In the genomic region with DNA sequence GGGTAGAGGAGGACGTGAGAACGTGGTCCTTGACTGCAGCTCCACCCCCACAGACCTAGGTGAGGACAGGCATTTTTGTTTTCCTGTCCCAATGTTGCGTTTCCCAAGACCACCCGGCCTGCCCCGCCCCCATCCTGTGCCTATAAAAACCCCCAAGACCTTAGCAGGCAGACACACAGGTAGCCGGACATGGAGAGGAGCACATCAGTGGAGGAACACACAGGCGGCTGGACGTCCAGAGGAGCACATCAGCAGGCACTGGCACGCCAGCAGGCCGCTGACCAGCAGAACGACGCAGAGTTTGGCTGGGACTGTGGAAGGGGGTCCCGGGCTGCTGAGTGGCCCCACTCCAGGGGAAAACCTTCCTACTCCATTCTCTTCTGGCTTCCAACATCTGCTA, we compare ENCODE assay signal across 1 cellular context.
TF ChIP-seq lines count a peak whose summit lies in the region.

No MANE protein-coding gene starts in this region.

TF ChIP-seq in GM12878, 131 proteins besides CTCF, POLR2A, EP300 and RAD21:
- TF ChIP-seq, protein P1, sequence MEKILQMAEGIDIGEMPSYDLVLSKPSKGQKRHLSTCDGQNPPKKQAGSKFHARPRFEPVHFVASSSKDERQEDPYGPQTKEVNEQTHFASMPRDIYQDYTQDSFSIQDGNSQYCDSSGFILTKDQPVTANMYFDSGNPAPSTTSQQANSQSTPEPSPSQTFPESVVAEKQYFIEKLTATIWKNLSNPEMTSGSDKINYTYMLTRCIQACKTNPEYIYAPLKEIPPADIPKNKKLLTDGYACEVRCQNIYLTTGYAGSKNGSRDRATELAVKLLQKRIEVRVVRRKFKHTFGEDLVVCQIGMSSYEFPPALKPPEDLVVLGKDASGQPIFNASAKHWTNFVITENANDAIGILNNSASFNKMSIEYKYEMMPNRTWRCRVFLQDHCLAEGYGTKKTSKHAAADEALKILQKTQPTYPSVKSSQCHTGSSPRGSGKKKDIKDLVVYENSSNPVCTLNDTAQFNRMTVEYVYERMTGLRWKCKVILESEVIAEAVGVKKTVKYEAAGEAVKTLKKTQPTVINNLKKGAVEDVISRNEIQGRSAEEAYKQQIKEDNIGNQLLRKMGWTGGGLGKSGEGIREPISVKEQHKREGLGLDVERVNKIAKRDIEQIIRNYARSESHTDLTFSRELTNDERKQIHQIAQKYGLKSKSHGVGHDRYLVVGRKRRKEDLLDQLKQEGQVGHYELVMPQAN (conservative IDR thresholded peaks at IDR 0.05), result no peak
- TF ChIP-seq HDAC6 (IDR thresholded peaks at IDR 0.05; ENCODE audit: unreplicated experiment), result no peak
- TF ChIP-seq, protein P2, sequence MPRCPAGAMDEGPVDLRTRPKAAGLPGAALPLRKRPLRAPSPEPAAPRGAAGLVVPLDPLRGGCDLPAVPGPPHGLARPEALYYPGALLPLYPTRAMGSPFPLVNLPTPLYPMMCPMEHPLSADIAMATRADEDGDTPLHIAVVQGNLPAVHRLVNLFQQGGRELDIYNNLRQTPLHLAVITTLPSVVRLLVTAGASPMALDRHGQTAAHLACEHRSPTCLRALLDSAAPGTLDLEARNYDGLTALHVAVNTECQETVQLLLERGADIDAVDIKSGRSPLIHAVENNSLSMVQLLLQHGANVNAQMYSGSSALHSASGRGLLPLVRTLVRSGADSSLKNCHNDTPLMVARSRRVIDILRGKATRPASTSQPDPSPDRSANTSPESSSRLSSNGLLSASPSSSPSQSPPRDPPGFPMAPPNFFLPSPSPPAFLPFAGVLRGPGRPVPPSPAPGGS (IDR thresholded peaks at IDR 0.05; ENCODE audit: borderline replicate concordance, insufficient read depth, low read depth, low read length, poor library complexity, severe bottlenecking), result no peak
- TF ChIP-seq STAT1 (conservative IDR thresholded peaks at IDR 0.05), result no peak
- TF ChIP-seq MTA2 (IDR thresholded peaks at IDR 0.05; ENCODE audit: low read depth), result no peak
- TF ChIP-seq RELA (IDR thresholded peaks at IDR 0.05; ENCODE audit: borderline replicate concordance, partially characterized antibody), result no peak
- no peak for TF ChIP-seq JUNB (IDR thresholded peaks at IDR 0.05)
- no peak for TF ChIP-seq MYB (IDR thresholded peaks at IDR 0.05; ENCODE audit: borderline replicate concordance, low read depth, low read length)
- TF ChIP-seq, protein P3, sequence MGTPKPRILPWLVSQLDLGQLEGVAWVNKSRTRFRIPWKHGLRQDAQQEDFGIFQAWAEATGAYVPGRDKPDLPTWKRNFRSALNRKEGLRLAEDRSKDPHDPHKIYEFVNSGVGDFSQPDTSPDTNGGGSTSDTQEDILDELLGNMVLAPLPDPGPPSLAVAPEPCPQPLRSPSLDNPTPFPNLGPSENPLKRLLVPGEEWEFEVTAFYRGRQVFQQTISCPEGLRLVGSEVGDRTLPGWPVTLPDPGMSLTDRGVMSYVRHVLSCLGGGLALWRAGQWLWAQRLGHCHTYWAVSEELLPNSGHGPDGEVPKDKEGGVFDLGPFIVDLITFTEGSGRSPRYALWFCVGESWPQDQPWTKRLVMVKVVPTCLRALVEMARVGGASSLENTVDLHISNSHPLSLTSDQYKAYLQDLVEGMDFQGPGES (IDR thresholded peaks at IDR 0.05), result no peak
- no peak for TF ChIP-seq ESRRA (IDR thresholded peaks at IDR 0.05; ENCODE audit: low read length)
- no peak for TF ChIP-seq NFIC (IDR thresholded peaks at IDR 0.05; ENCODE audit: low read depth, low read length)
- no peak for TF ChIP-seq POU2F2 (IDR thresholded peaks at IDR 0.05; ENCODE audit: borderline replicate concordance, low read depth, low read length)
- TF ChIP-seq, protein P4, sequence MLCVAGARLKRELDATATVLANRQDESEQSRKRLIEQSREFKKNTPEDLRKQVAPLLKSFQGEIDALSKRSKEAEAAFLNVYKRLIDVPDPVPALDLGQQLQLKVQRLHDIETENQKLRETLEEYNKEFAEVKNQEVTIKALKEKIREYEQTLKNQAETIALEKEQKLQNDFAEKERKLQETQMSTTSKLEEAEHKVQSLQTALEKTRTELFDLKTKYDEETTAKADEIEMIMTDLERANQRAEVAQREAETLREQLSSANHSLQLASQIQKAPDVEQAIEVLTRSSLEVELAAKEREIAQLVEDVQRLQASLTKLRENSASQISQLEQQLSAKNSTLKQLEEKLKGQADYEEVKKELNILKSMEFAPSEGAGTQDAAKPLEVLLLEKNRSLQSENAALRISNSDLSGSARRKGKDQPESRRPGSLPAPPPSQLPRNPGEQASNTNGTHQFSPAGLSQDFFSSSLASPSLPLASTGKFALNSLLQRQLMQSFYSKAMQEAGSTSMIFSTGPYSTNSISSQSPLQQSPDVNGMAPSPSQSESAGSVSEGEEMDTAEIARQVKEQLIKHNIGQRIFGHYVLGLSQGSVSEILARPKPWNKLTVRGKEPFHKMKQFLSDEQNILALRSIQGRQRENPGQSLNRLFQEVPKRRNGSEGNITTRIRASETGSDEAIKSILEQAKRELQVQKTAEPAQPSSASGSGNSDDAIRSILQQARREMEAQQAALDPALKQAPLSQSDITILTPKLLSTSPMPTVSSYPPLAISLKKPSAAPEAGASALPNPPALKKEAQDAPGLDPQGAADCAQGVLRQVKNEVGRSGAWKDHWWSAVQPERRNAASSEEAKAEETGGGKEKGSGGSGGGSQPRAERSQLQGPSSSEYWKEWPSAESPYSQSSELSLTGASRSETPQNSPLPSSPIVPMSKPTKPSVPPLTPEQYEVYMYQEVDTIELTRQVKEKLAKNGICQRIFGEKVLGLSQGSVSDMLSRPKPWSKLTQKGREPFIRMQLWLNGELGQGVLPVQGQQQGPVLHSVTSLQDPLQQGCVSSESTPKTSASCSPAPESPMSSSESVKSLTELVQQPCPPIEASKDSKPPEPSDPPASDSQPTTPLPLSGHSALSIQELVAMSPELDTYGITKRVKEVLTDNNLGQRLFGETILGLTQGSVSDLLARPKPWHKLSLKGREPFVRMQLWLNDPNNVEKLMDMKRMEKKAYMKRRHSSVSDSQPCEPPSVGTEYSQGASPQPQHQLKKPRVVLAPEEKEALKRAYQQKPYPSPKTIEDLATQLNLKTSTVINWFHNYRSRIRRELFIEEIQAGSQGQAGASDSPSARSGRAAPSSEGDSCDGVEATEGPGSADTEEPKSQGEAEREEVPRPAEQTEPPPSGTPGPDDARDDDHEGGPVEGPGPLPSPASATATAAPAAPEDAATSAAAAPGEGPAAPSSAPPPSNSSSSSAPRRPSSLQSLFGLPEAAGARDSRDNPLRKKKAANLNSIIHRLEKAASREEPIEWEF (IDR thresholded peaks at IDR 0.05; ENCODE audit: insufficient replicate concordance, low read depth, low read length), result no peak
- no peak for TF ChIP-seq ZNF207 (IDR thresholded peaks at IDR 0.05; ENCODE audit: borderline replicate concordance)
